In genomic region chr2:157471078-157471477, GRCh38 we compare ENCODE assay signal across 13 cellular contexts. TPM values are rescaled to one million over a fixed set of nuclear protein-coding genes. Genes with fewer than 3 reads are reported as not detected.
DNase-seq lines count a peak whose midpoint lies in the region; ATAC-seq, FAIRE-seq and TF ChIP-seq lines count a peak whose summit lies in the region.
"Had no signal": no experiment of that assay in that cellular context is flagged by ENCODE, and none has a peak within 500 bp of the region (broad histone marks: within the 10 kb centered on the region; RNA-seq: fewer than 3 reads in every experiment).

No MANE protein-coding gene starts in this region.

- H3K27me3 Mint-ChIP-seq in activated T-helper 17 cell treated with anti-CD3 and anti-CD28 coated beads, Interleukin-2, amount 50 U/mL, for 72 hours = no peaks in the 10 kb centered on the region

- intact Hi-C loops in Right ventricle myocardium inferior (cut with DNase I) (no loop called here), left ventricle myocardium inferior (cut with micrococcal nuclease) (no loop called here), prostate gland (cut with DNase I) (no loop called here), colonic mucosa (cut with DNase I) (no loop called here)

- 87% methylated on average over 3 of the region's 3 CpGs for WGBS in prostate gland

- H3K36me3 Mint-ChIP-seq in activated T-helper 17 cell treated with anti-CD3 and anti-CD28 coated beads, Interleukin-2, amount 50 U/mL, for 72 hours (ENCODE audit: low read depth) = peaks cover 8% of the 10 kb centered on the region

- peak overlapping the region; percentile 100 for H3K27ac Mint-ChIP-seq in activated T-helper 17 cell treated with anti-CD3 and anti-CD28 coated beads, Interleukin-2, amount 50 U/mL, for 72 hours
- H3K27ac Mint-ChIP-seq: endodermal cell had no signal

- DNase-seq in Right ventricle myocardium inferior (ENCODE audit: missing footprints) (peak; percentile 42), left ventricle myocardium inferior (no peak), prostate gland (ENCODE audit: low spot score) (no peak), colonic mucosa (no peak), mesenteric fat pad (ENCODE audit: low spot score) (no peak), HTR-8/SVneo (ENCODE audit: insufficient read length, low spot score) (no peak)
- DNase-seq: activated CD4-positive, CD25-positive, alpha-beta regulatory T cell treated with anti-CD3 and anti-CD28 coated beads, Interleukin-2, amount 50 U/mL, for 72 hours; endodermal cell; heart right ventricle; sigmoid colon had no signal

- H3K27ac ChIP-seq in left ventricle myocardium inferior (replicated peaks) (no peak overlapping the region), prostate gland (no peak overlapping the region), colonic mucosa (no peak overlapping the region)
- H3K27ac ChIP-seq: sigmoid colon had no signal

- peak overlapping the region; percentile 86 for H3K4me3 Mint-ChIP-seq in activated T-helper 17 cell treated with anti-CD3 and anti-CD28 coated beads, Interleukin-2, amount 50 U/mL, for 72 hours
- H3K4me3 Mint-ChIP-seq: endodermal cell had no signal

- TF ChIP-seq POLR2A in prostate gland (IDR thresholded peaks at IDR 0.05) = no peak

- H3K4me1 ChIP-seq in left ventricle myocardium inferior = no peaks in the 10 kb centered on the region
- no peaks in the 10 kb centered on the region for H3K4me1 ChIP-seq in prostate gland (replicated peaks)
- H3K4me1 ChIP-seq in colonic mucosa = no peaks in the 10 kb centered on the region
- H3K4me1 ChIP-seq: sigmoid colon had no signal

- H3K27me3 ChIP-seq in left ventricle myocardium inferior (ENCODE audit: low read depth) (no peaks in the 10 kb centered on the region), prostate gland (replicated peaks; ENCODE audit: insufficient read depth) (no peaks in the 10 kb centered on the region), colonic mucosa (no peaks in the 10 kb centered on the region)
- H3K27me3 ChIP-seq: heart right ventricle, sigmoid colon had no signal

- TF ChIP-seq CTCF in left ventricle myocardium inferior (IDR thresholded peaks at IDR 0.05; ENCODE audit: borderline replicate concordance) = no peak
- TF ChIP-seq CTCF in prostate gland (IDR thresholded peaks at IDR 0.05) = no peak
- TF ChIP-seq CTCF in colonic mucosa (IDR thresholded peaks at IDR 0.05) = no peak

- H3K36me3 ChIP-seq in left ventricle myocardium inferior = no peaks in the 10 kb centered on the region
- no peaks in the 10 kb centered on the region for H3K36me3 ChIP-seq in prostate gland
- no peaks in the 10 kb centered on the region for H3K36me3 ChIP-seq in colonic mucosa
- H3K36me3 ChIP-seq: heart right ventricle, sigmoid colon had no signal

- H3K9ac ChIP-seq in colonic mucosa (ENCODE audit: low read depth in 2 of 2, low read length in 2 of 2) = no peak overlapping the region

- H3K9me3 ChIP-seq in left ventricle myocardium inferior (replicated peaks) (no peaks in the 10 kb centered on the region), prostate gland (no peaks in the 10 kb centered on the region), colonic mucosa (no peaks in the 10 kb centered on the region)
- H3K9me3 ChIP-seq: heart right ventricle, sigmoid colon had no signal

- peaks cover 54% of the 10 kb centered on the region for H3K4me1 Mint-ChIP-seq in activated T-helper 17 cell treated with anti-CD3 and anti-CD28 coated beads, Interleukin-2, amount 50 U/mL, for 72 hours

- ATAC-seq in Right ventricle myocardium inferior (no peak), HG03095 (IDR thresholded peaks at IDR 0.05; ENCODE audit: unreplicated experiment) (peak; percentile 18)
- ATAC-seq in activated T-helper 17 cell treated with anti-CD3 and anti-CD28 coated beads, Interleukin-2, amount 50 U/mL, for 72 hours (replicated peaks) = no peak
- ATAC-seq: heart right ventricle had no signal

- H3K9me3 Mint-ChIP-seq in activated T-helper 17 cell treated with anti-CD3 and anti-CD28 coated beads, Interleukin-2, amount 50 U/mL, for 72 hours = no peaks in the 10 kb centered on the region
- H3K9me3 Mint-ChIP-seq: endodermal cell had no signal

- no peak overlapping the region for H3K4me3 ChIP-seq in left ventricle myocardium inferior
- H3K4me3 ChIP-seq in prostate gland = no peak overlapping the region
- H3K4me3 ChIP-seq in colonic mucosa = no peak overlapping the region
- H3K4me3 ChIP-seq: heart right ventricle, sigmoid colon had no signal

- FAIRE-seq in HTR-8/SVneo (lab: Jason Lieb, UNC) = no peak

RNA-seq across cellular contexts. Expression of gene CYTIP, which starts 27.2 kb away (rescaled TPM):
- total RNA-seq in Right ventricle myocardium inferior = 1.7 TPM
- total RNA-seq in left ventricle myocardium inferior = 0.82 TPM
- total RNA-seq in activated T-helper 17 cell treated with anti-CD3 and anti-CD28 coated beads, Interleukin-2, amount 50 U/mL, for 72 hours = 100 to 1,000 TPM; 581 to 591 TPM
- total RNA-seq in prostate gland = 1 to 10 TPM; 3.3 to 7.4 TPM
- total RNA-seq in colonic mucosa = 1 to 10 TPM; 5.9 to 8.0 TPM
- 16.0 TPM for total RNA-seq in mesenteric fat pad
- total RNA-seq: SK-MEL-5 had no signal

Comparison
In these comparisons a context has a peak if more than half of its experiments do, and no peak if none do; other contexts are left out.
1. RNA of gene CYTIP, which starts 27.2 kb away (total RNA-seq): 581 to 591 TPM in activated T-helper 17 cell treated with anti-CD3 and anti-CD28 coated beads, Interleukin-2, amount 50 U/mL, for 72 hours; 16.0 TPM in mesenteric fat pad (single experiment), 5.9 to 8.0 TPM in colonic mucosa, 3.3 to 7.4 TPM in prostate gland, 1.7 TPM in Right ventricle myocardium inferior (single experiment) and 0.82 TPM in left ventricle myocardium inferior (single experiment); every median in the first group is over 10 times any median in the second.